ENCODE assay signal across 24 cellular contexts in the genomic region with DNA sequence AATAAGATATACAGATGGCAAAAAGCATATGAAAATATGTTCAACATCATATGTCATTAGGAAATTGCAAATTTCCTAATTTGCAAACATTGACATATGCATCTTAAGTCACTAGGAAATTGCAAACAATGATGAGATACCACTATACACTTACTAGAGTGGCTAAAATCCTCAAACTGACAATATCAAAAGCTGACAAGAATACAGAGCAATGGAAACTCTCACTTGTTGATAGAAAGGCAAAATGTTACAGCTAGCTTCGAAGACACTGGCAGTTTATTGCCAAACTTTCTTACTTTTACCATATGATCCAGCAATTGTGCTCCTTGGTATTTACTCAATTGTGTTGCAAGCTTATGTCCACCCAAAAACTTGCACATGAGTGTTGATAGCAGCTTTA.
"Had no signal": no experiment of that assay in that cellular context is flagged by ENCODE, and none has a peak within 500 bp of the region (broad histone marks: within the 10 kb centered on the region; RNA-seq: fewer than 3 reads in every experiment).

No MANE protein-coding gene starts in this region.

- DNase-seq: colonic mucosa; cortex of kidney; effector CD8-positive, alpha-beta T cell; effector memory CD8-positive, alpha-beta T cell; erythroblast; esophagus squamous epithelium; foreskin fibroblast; foreskin melanocyte; gastrocnemius medialis; glutamatergic neuron; heart right ventricle; hippocampal formation; left cardiac atrium; left lung; left ventricle myocardium superior; lower lobe of right lung; mesenchymal stem cell; mucosa of descending colon; naive B cell had no signal

- ATAC-seq: effector memory CD8-positive, alpha-beta T cell; esophagus mucosa; gastrocnemius medialis; heart right ventricle; left cardiac atrium; left lung; left ventricle myocardium superior; lower lobe of right lung; mucosa of descending colon had no signal

- FAIRE-seq: endometrium, islet of Langerhans, keratinocyte had no signal

- H3K36me3 ChIP-seq: colonic mucosa, esophagus squamous epithelium, gastrocnemius medialis, heart right ventricle, left lung, lower lobe of right lung had no signal

- H3K27me3 ChIP-seq: colonic mucosa, esophagus squamous epithelium, left lung had no signal

- H3K27ac ChIP-seq: colonic mucosa, epithelial cell of prostate, esophagus squamous epithelium, gastrocnemius medialis, heart right ventricle, left lung, lower lobe of right lung had no signal

- H3K4me3 ChIP-seq: colonic mucosa, esophagus squamous epithelium, gastrocnemius medialis, heart right ventricle, left lung, lower lobe of right lung, mucosa of descending colon had no signal

- H3K9me3 ChIP-seq: colonic mucosa, esophagus squamous epithelium, left lung, lower lobe of right lung, mucosa of descending colon had no signal

- H3K4me1 ChIP-seq: colonic mucosa had no signal
